Comparison of ENCODE assay signal across 15 cellular contexts in genomic region chr1:54360165-54361005, GRCh38. TPM values are rescaled to one million over a fixed set of nuclear protein-coding genes. Genes with fewer than 3 reads are reported as not detected.
DNase-seq lines count a peak whose midpoint lies in the region; ATAC-seq, FAIRE-seq and TF ChIP-seq lines count a peak whose summit lies in the region.
"Had no signal": no experiment of that assay in that cellular context is flagged by ENCODE, and none has a peak within 500 bp of the region (broad histone marks: within the 10 kb centered on the region; RNA-seq: fewer than 3 reads in every experiment).

No MANE protein-coding gene starts in this region.

- intact Hi-C loops in heart left ventricle (cut with DNase I) (loop anchor here in 3 of 10 donors (2.0 to 5.0 kb wide), 3 partner anchors 42 to 50 kb away; no protein-coding TSS in a partner anchor), Right ventricle myocardium inferior (cut with DNase I) (no loop called here), stomach (cut with DNase I; ENCODE audit: low total_unique reads) (no loop called here)

- no peak overlapping the region for H3K14ac ChIP-seq in H1 (ENCODE audit: insufficient read length)

- H3K56ac ChIP-seq in H1 (replicated peaks; ENCODE audit: insufficient read length, low read depth, low read length): no peak overlapping the region

- no peak overlapping the region for H2BK5ac ChIP-seq in H1 (ENCODE audit: low read depth, low read length)

- H2AK5ac ChIP-seq in H1 (ENCODE audit: low read depth, low read length): no peak overlapping the region

- H3K9ac ChIP-seq in OCI-LY3 (ENCODE audit: low read length) (no peak overlapping the region), H1 (replicated peaks in 1 of 4; ENCODE audit: extremely low read depth in 1 of 4, low read depth in 3 of 4, low read length in 3 of 4) (no peak overlapping the region)

- CTCF ChIA-PET in H1 (lab: Charles Lee; ENCODE audit: partially characterized antibody): interaction anchor here (0.6 to 8.3 kb wide), 33 partner anchors 8 to 185 kb away, joined by 3 to 69 read pairs (median 4); no protein-coding TSS in a partner anchor

- H3K27me3 ChIP-seq in heart left ventricle (no peaks in the 10 kb centered on the region), OCI-LY3 (ENCODE audit: low read depth, low read length) (no peaks in the 10 kb centered on the region), H1 (replicated peaks in 1 of 4; ENCODE audit: control insufficient read depth in 3 of 4, extremely low read depth in 1 of 4, insufficient read depth in 3 of 4, low read length in 3 of 4) (no peaks in the 10 kb centered on the region), stomach (no peaks in the 10 kb centered on the region)
- H3K27me3 ChIP-seq: body of pancreas had no signal

- TF ChIP-seq CTCF in heart left ventricle (IDR thresholded peaks at IDR 0.05) (no peak), OCI-LY3 (IDR thresholded peaks at IDR 0.05; ENCODE audit: low read depth, low read length) (peak; percentile 12; the same call in 1 of the 2 replicates), H1 (IDR thresholded peaks at IDR 0.05; ENCODE audit: control extremely low read depth in 1 of 3, insufficient read depth in 1 of 3, low read depth in 1 of 3, low read length in 3 of 3) (peak in 1 of 3 experiments; percentile 30; a peak in 1 of 4 replicates), stomach (IDR thresholded peaks at IDR 0.05) (no peak)

- H4K8ac ChIP-seq in H1 (ENCODE audit: extremely low read depth, insufficient read depth, low read length): no peak overlapping the region

- peak in 1 of 5 donors; percentile 10 for DNase-seq in heart left ventricle
- no peak for DNase-seq in Right ventricle myocardium inferior (ENCODE audit: missing footprints)
- DNase-seq in H1 (ENCODE audit: low read depth in 1 of 2, low spot score in 2 of 2): no peak
- no peak for DNase-seq in stomach
- DNase-seq in anterior cingulate cortex (lab: John Stamatoyannopoulos, UW): no peak
- DNase-seq: activated CD8-positive, alpha-beta memory T cell treated with anti-CD3 and anti-CD28 coated beads for 24 hours; activated gamma-delta T cell treated with Interleukin-2 at 50 U/mL for 16 hours; body of pancreas; effector CD8-positive, alpha-beta T cell; foreskin melanocyte; stimulated activated naive CD8-positive, alpha-beta T cell treated with anti-CD3 and anti-CD28 coated beads, Interleukin-15, Interleukin-2, amounts not matched to agents 100 U/mL and 50 U/mL, for 24 hours had no signal

- H3K23ac ChIP-seq in H1 (ENCODE audit: insufficient read length): no peak overlapping the region

- no peak overlapping the region for H2BK120ac ChIP-seq in H1 (replicated peaks; ENCODE audit: low read depth, low read length)

- peak overlapping the region in 9 of 12 donors; percentile 47 to 92 (median 74) for H3K27ac ChIP-seq in heart left ventricle
- no peak overlapping the region for H3K27ac ChIP-seq in OCI-LY3 (ENCODE audit: low read length)
- no peak overlapping the region for H3K27ac ChIP-seq in H1 (ENCODE audit: low read depth, low read length)
- peak overlapping the region in 4 of 5 donors; percentile 14 to 44 (median 28) for H3K27ac ChIP-seq in stomach
- H3K27ac ChIP-seq: body of pancreas, skin epidermis had no signal

- no peak overlapping the region for H4K5ac ChIP-seq in H1 (ENCODE audit: insufficient read length, low read depth, low read length)

- no peak for ATAC-seq in heart left ventricle
- no peak for ATAC-seq in Right ventricle myocardium inferior
- ATAC-seq in GM21576 (IDR thresholded peaks at IDR 0.05; ENCODE audit: unreplicated experiment): no peak
- ATAC-seq in GM21526 (IDR thresholded peaks at IDR 0.05; ENCODE audit: low FRiP score, unreplicated experiment): no peak
- ATAC-seq: body of pancreas had no signal

- H3K18ac ChIP-seq in H1 (ENCODE audit: extremely low read depth, low read length): no peak overlapping the region

- H4K20me1 ChIP-seq in OCI-LY3 (ENCODE audit: insufficient read depth, low read length) (no peaks in the 10 kb centered on the region), H1 (replicated peaks in 1 of 2; ENCODE audit: control insufficient read depth in 1 of 2, insufficient read depth in 2 of 2, low read length in 2 of 2) (peaks cover 8 to 34% of the 10 kb centered on the region in 2 experiments)

- WGBS in heart left ventricle, 4 donors: 76 to 81% (median 79%) methylated on average over 6 of the region's 6 CpGs
- 91% methylated on average over 6 of the region's 6 CpGs; no CpG with 5 or more reads in 1 of the 2 experiments for WGBS in H1 (ENCODE audit: extremely low coverage in 1 of 2, insufficient coverage in 1 of 2, insufficient read length in 1 of 2, insufficient replicate concordance in 2 of 2, low coverage in 1 of 2, low lambda C conversion rate in 2 of 2, missing lambda C conversion rate in 1 of 2), 2 experiments
- 51 to 65% (median 52%) methylated on average over 6 of the region's 6 CpGs for WGBS in stomach, 5 donors

- no peaks in the 10 kb centered on the region for H3K9me3 ChIP-seq in heart left ventricle
- no peaks in the 10 kb centered on the region for H3K9me3 ChIP-seq in OCI-LY3 (ENCODE audit: insufficient read depth, low read length)
- no peaks in the 10 kb centered on the region for H3K9me3 ChIP-seq in H1 (ENCODE audit: insufficient read depth in 2 of 2, low read depth in 1 of 2, low read length in 1 of 2)
- no peaks in the 10 kb centered on the region for H3K9me3 ChIP-seq in stomach
- H3K9me3 ChIP-seq: body of pancreas had no signal

- H3K23me2 ChIP-seq in H1 (ENCODE audit: low read depth, low read length): no peaks in the 10 kb centered on the region; the same call in 1 of the 2 replicates

- H3K36me3 ChIP-seq in heart left ventricle: no peaks in the 10 kb centered on the region
- H3K36me3 ChIP-seq in OCI-LY3 (replicated peaks; ENCODE audit: low read depth, low read length): no peaks in the 10 kb centered on the region
- peaks cover 0 to 15% (median 2%) of the 10 kb centered on the region in 4 experiments; a peak in 2 of 8 replicates for H3K36me3 ChIP-seq in H1 (ENCODE audit: control insufficient read depth in 2 of 4, insufficient read depth in 4 of 4, low read length in 3 of 4)
- H3K36me3 ChIP-seq in stomach: peaks cover 0 to 5% (median 0%) of the 10 kb centered on the region in 4 donors

- no peak overlapping the region for H3K4me3 ChIP-seq in heart left ventricle
- H3K4me3 ChIP-seq in OCI-LY3 (ENCODE audit: low read length): no peak overlapping the region
- H3K4me3 ChIP-seq in H1 (ENCODE audit: extremely low read depth in 1 of 4, insufficient read depth in 2 of 4, low read depth in 3 of 4, low read length in 4 of 4): no peak overlapping the region
- no peak overlapping the region for H3K4me3 ChIP-seq in stomach
- H3K4me3 ChIP-seq: body of pancreas, skin epidermis had no signal

- H3K4me1 ChIP-seq in heart left ventricle (peaks cover 4 to 79% (median 51%) of the 10 kb centered on the region in 12 donors), OCI-LY3 (ENCODE audit: low read length) (no peaks in the 10 kb centered on the region), H1 (replicated peaks in 1 of 4; ENCODE audit: control insufficient read depth in 3 of 4, insufficient read depth in 4 of 4, low read length in 3 of 4) (peaks cover 20 to 41% (median 26%) of the 10 kb centered on the region in 4 experiments), stomach (peaks cover 53 to 92% (median 81%) of the 10 kb centered on the region in 4 donors)

- H2BK12ac ChIP-seq in H1 (ENCODE audit: low read depth, low read length): no peak overlapping the region

- TF ChIP-seq POLR2A in heart left ventricle (IDR thresholded peaks at IDR 0.05): no peak
- TF ChIP-seq POLR2A in H1 (IDR thresholded peaks at IDR 0.05; ENCODE audit: control extremely low read depth in 1 of 2, low read depth in 2 of 2, low read length in 2 of 2): no peak
- no peak for TF ChIP-seq POLR2A in stomach (IDR thresholded peaks at IDR 0.05)

- no peak overlapping the region for H4K91ac ChIP-seq in H1 (replicated peaks; ENCODE audit: insufficient read length, low read length)

- H2BK20ac ChIP-seq in H1 (ENCODE audit: low read length): no peak overlapping the region

- POLR2A ChIA-PET in H1 (lab: Charles Lee; ENCODE audit: partially characterized antibody): interaction anchor here (0.7 to 1.8 kb wide), 4 partner anchors 10 to 49 kb away, joined by 3 to 5 read pairs (median 3); no protein-coding TSS in a partner anchor

- peaks cover 27% of the 10 kb centered on the region for H3K79me1 ChIP-seq in H1 (ENCODE audit: low read depth, low read length)

- H2BK15ac ChIP-seq in H1 (ENCODE audit: low read length): no peak overlapping the region

- TF ChIP-seq RAD21 in H1 (IDR thresholded peaks at IDR 0.05 in 1 of 2, conservative IDR thresholded peaks at IDR 0.05 in 1 of 2; ENCODE audit: low read depth in 2 of 2, low read length in 2 of 2): peak; percentile 23 to 46; a peak in 3 of 4 replicates

- FAIRE-seq in H1 (lab: Jason Lieb, UNC): no peak

- H2AFZ ChIP-seq in OCI-LY3 (ENCODE audit: low read depth, low read length) (no peak overlapping the region), H1 (ENCODE audit: low read length) (no peak overlapping the region)

- no peak overlapping the region for H3K4me2 ChIP-seq in OCI-LY3 (ENCODE audit: low read length)
- H3K4me2 ChIP-seq in H1 (ENCODE audit: insufficient read depth in 1 of 2, low read depth in 2 of 2, low read length in 2 of 2): no peak overlapping the region

- no peak for TF ChIP-seq EP300 in H1 (IDR thresholded peaks at IDR 0.05; ENCODE audit: borderline replicate concordance in 1 of 2, low read depth in 2 of 2, low read length in 2 of 2)
- no peak for TF ChIP-seq EP300 in stomach (IDR thresholded peaks at IDR 0.05)

- H3K79me2 ChIP-seq in OCI-LY3 (ENCODE audit: low read length): no peaks in the 10 kb centered on the region
- peaks cover 7 to 100% of the 10 kb centered on the region in 2 experiments for H3K79me2 ChIP-seq in H1 (ENCODE audit: control insufficient read depth in 1 of 2, insufficient read depth in 2 of 2, low read length in 2 of 2)

- H3K4ac ChIP-seq in H1 (replicated peaks; ENCODE audit: insufficient read length, low read depth, low read length): no peak overlapping the region

TF ChIP-seq in H1, 55 proteins besides CTCF, POLR2A, EP300 and RAD21 (continues in another document):
- no peak for TF ChIP-seq FOSL1 (IDR thresholded peaks at IDR 0.05; ENCODE audit: insufficient read depth, low read depth, low read length)

RNA-seq across cellular contexts. Expression of gene SSBP3, which starts 45.8 kb away (rescaled TPM):
- 10 to 100 TPM; 20.8 to 61.8 (median 48.3) TPM for total RNA-seq in heart left ventricle
- polyA plus RNA-seq in heart left ventricle: 10 to 100 TPM; 21.4 to 30.7 TPM
- total RNA-seq in Right ventricle myocardium inferior: 53.6 TPM
- total RNA-seq in H1 (2021; fragmentation: NEBNext Ultra II Directional; extraction: Animal tissue kit (Norgen Biotek cat#: 25700)): 133 and 134 TPM in 2 replicates
- 99.7 and 126 TPM in 2 replicates for polyA plus RNA-seq in H1 (2011; rRNA removed)
- polyA plus RNA-seq in H1 (2011; cell fraction: cytosol; rRNA removed): 76.0 TPM
- polyA plus RNA-seq in H1 (2011; cell fraction: nucleus; rRNA removed): 114 TPM
- 108 to 113 TPM (median 112 TPM) in 4 replicates for polyA plus RNA-seq in H1 (2012, experiment 1 of 2)
- 86.8 TPM for polyA plus RNA-seq in H1 (2012, experiment 2 of 2)
- polyA plus RNA-seq in H1 (2013, experiment 1 of 2): 131 TPM
- polyA plus RNA-seq in H1 (2013, experiment 2 of 2): 128 TPM
- 35.3 and 44.7 TPM in 2 replicates for polyA minus RNA-seq in H1 (2011; rRNA and poly(A)+ RNA removed)
- polyA minus RNA-seq in H1 (2011; cell fraction: cytosol; rRNA and poly(A)+ RNA removed): 39.1 TPM
- 26.8 TPM for polyA minus RNA-seq in H1 (2011; cell fraction: nucleus; rRNA and poly(A)+ RNA removed)
- 10 to 100 TPM in 3 of 5 donors, 1 to 10 TPM in 2; 4.3 to 77.6 (median 20.0) TPM for total RNA-seq in stomach
- 100 to 1,000 TPM in 1 of 3 donors, 10 to 100 TPM in 2; 37.0 to 100 (median 59.5) TPM for polyA plus RNA-seq in stomach

Comparison
In these comparisons a context has a peak if more than half of its experiments do, and no peak if none do; other contexts are left out.
1. H3K27ac ChIP-seq: peak in heart left ventricle (9 of 12) and stomach (4 of 5); none in OCI-LY3 (single experiment) and H1 (single experiment).